8 cellular contexts compared by ENCODE assay signal in the genomic region with DNA sequence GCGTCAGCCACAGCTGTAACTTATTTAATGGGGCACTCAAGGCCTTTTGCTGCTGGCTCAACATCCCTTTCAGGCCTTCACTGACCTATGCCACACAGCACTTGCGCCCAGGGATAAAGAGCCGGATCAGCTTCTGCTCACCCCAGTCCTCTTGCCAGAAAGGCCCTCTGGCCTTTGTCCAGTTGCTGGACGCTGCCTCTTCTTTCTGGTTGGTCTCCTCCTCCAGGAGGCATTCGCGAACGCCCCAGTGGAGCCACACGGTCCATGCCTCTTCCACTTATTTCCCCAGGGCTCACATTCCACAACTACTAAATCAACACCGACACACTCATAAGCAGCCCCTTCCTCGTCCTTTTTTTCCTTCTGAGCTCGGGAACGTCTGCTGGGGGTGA. TPM values are rescaled to one million over a fixed set of nuclear protein-coding genes. Genes with fewer than 3 reads are reported as not detected.
DNase-seq lines count a peak whose midpoint lies in the region; ATAC-seq and TF ChIP-seq lines count a peak whose summit lies in the region.

No MANE protein-coding gene starts in this region.

- peak overlapping the region; percentile 57 to 100 (median 83) for H3K4me3 ChIP-seq in heart right ventricle
- peak overlapping the region; percentile 92 for H3K4me3 ChIP-seq in parathyroid adenoma (ENCODE audit: low read depth, low read length)

- peaks cover 10% of the 10 kb centered on the region for H3K79me2 ChIP-seq in parathyroid adenoma

- peak overlapping the region; percentile 76 for H3K4me3 Mint-ChIP-seq in activated T-helper 17 cell treated with anti-CD3 and anti-CD28 coated beads, Interleukin-2, amount 50 U/mL, for 72 hours

- in situ Hi-C loops in KBM-7 (cut with MboI; ENCODE audit: low pct_unique_long_range_greater_than_20kb, low sequenced_read_pairs), result no loop called here

- H3K9me3 Mint-ChIP-seq in activated T-helper 17 cell treated with anti-CD3 and anti-CD28 coated beads, Interleukin-2, amount 50 U/mL, for 72 hours, result peaks cover 3% of the 10 kb centered on the region

- H3K4me1 ChIP-seq in heart right ventricle (peaks cover 2 to 49% (median 33%) of the 10 kb centered on the region in 9 donors), parathyroid adenoma (peaks cover 4% of the 10 kb centered on the region)

- H3K4me2 ChIP-seq in parathyroid adenoma (ENCODE audit: low read length), result peak overlapping the region; percentile 88

- H3K36me3 ChIP-seq in heart right ventricle (no peaks in the 10 kb centered on the region), parathyroid adenoma (ENCODE audit: control insufficient read depth, insufficient read depth, low read length) (no peaks in the 10 kb centered on the region)

- H3K27me3 ChIP-seq in heart right ventricle, result no peaks in the 10 kb centered on the region
- H3K27me3 ChIP-seq in parathyroid adenoma (ENCODE audit: control insufficient read depth, insufficient read depth, low read length), result no peaks in the 10 kb centered on the region

- H3K9me3 ChIP-seq in heart right ventricle (peaks cover 0 to 42% (median 0%) of the 10 kb centered on the region in 11 donors), parathyroid adenoma (ENCODE audit: control insufficient read depth, low read length) (no peaks in the 10 kb centered on the region)

- no peak for ATAC-seq in activated T-helper 17 cell treated with anti-CD3 and anti-CD28 coated beads, Interleukin-2, amount 50 U/mL, for 72 hours (replicated peaks)
- ATAC-seq in heart right ventricle (peak in 5 of 8 donors; percentile 13 to 64 (median 31)), GM21528 (IDR thresholded peaks at IDR 0.05; ENCODE audit: low FRiP score, unreplicated experiment) (no peak)

- peak overlapping the region; percentile 42 for H3K27ac Mint-ChIP-seq in activated T-helper 17 cell treated with anti-CD3 and anti-CD28 coated beads, Interleukin-2, amount 50 U/mL, for 72 hours

- H3K9ac ChIP-seq in parathyroid adenoma, result peak overlapping the region; percentile 25

- no peaks in the 10 kb centered on the region for H3K27me3 Mint-ChIP-seq in activated T-helper 17 cell treated with anti-CD3 and anti-CD28 coated beads, Interleukin-2, amount 50 U/mL, for 72 hours

- no peaks in the 10 kb centered on the region for H3K36me3 Mint-ChIP-seq in activated T-helper 17 cell treated with anti-CD3 and anti-CD28 coated beads, Interleukin-2, amount 50 U/mL, for 72 hours (ENCODE audit: low read depth)

- H3K27ac ChIP-seq in heart right ventricle, result peak overlapping the region; percentile 49 to 99 (median 91)
- H3K27ac ChIP-seq in parathyroid adenoma, result peak overlapping the region; percentile 91

- H2AFZ ChIP-seq in parathyroid adenoma, result peak overlapping the region; percentile 84

- intact Hi-C loops in heart right ventricle (cut with DNase I), result loop anchor here in 6 of 10 donors (1.0 to 10.0 kb wide), 9 partner anchors 57 to 1049 kb away; partner anchors contain the start of genes ZNF776 (in 3 of the 6), ZNF256 (in 1 of the 6), ZNF606 (in 1 of the 6) and ZSCAN18 (in 1 of the 6)

- peaks cover 5% of the 10 kb centered on the region for H3K4me1 Mint-ChIP-seq in activated T-helper 17 cell treated with anti-CD3 and anti-CD28 coated beads, Interleukin-2, amount 50 U/mL, for 72 hours

- TF ChIP-seq CTCF in heart right ventricle (IDR thresholded peaks at IDR 0.05), result no peak
- no peak for TF ChIP-seq CTCF in parathyroid adenoma (IDR thresholded peaks at IDR 0.05)

- 5 to 6% methylated on average over 12 of the region's 12 CpGs for WGBS in heart right ventricle, 2 donors

- DNase-seq in NCI-H82 (lab: John Stamatoyannopoulos, UW), result peak; percentile 17
- no peak for DNase-seq in NCI-H82 treated with DMSO at 0.1 percent for 48 hours (lab: John Stamatoyannopoulos, UW; ENCODE audit: unreplicated experiment)
- peak; percentile 37 to 52 for DNase-seq in heart right ventricle
- DNase-seq in activated gamma-delta T cell treated with Interleukin-2 at 50 U/mL for 16 hours, result no peak
- DNase-seq in KBM-7, result no peak

RNA-seq across cellular contexts. Expression of gene ZNF329, which starts 3.7 kb away (rescaled TPM):
- total RNA-seq in activated T-helper 17 cell treated with anti-CD3 and anti-CD28 coated beads, Interleukin-2, amount 50 U/mL, for 72 hours, result 1 to 10 TPM; 3.8 to 7.0 TPM
- 1 to 10 TPM; 6.5 to 9.7 (median 7.9) TPM for total RNA-seq in heart right ventricle
- 1 to 10 TPM; 2.3 to 5.4 TPM for polyA plus RNA-seq in heart right ventricle

RNA-seq across cellular contexts. Expression of gene ZNF274, which starts 28.6 kb away (rescaled TPM):
- 10 to 100 TPM; 18.5 to 29.1 TPM for total RNA-seq in activated T-helper 17 cell treated with anti-CD3 and anti-CD28 coated beads, Interleukin-2, amount 50 U/mL, for 72 hours
- 10 to 100 TPM; 18.4 to 27.6 (median 22.9) TPM for total RNA-seq in heart right ventricle
- polyA plus RNA-seq in heart right ventricle, result 10 to 100 TPM; 13.8 to 26.0 TPM

RNA-seq across cellular contexts. Expression of gene ZSCAN18, which starts 56.3 kb away (rescaled TPM):
- total RNA-seq in activated T-helper 17 cell treated with anti-CD3 and anti-CD28 coated beads, Interleukin-2, amount 50 U/mL, for 72 hours, result 10 to 100 TPM; 15.9 to 20.1 TPM
- total RNA-seq in heart right ventricle, result 100 to 1,000 TPM in 1 of 10 donors, 10 to 100 TPM in 9; 59.3 to 101 (median 73.2) TPM
- 10 to 100 TPM; 56.4 to 67.9 TPM for polyA plus RNA-seq in heart right ventricle

Comparison
In these comparisons a context has a peak if more than half of its experiments do, and no peak if none do; other contexts are left out.
1. DNase-seq: peak in NCI-H82 (single experiment) and heart right ventricle (2 of 2); none in NCI-H82 treated with DMSO at 0.1 percent for 48 hours (single experiment), activated gamma-delta T cell treated with Interleukin-2 at 50 U/mL for 16 hours (single experiment) and KBM-7 (single experiment).
2. ATAC-seq: peak in heart right ventricle (5 of 8); none in activated T-helper 17 cell treated with anti-CD3 and anti-CD28 coated beads, Interleukin-2, amount 50 U/mL, for 72 hours (single experiment) and GM21528 (single experiment).